In genomic region chr1:16986596-16987361, GRCh38 we compare ENCODE assay signal across 11 cellular contexts. TPM values are rescaled to one million over a fixed set of nuclear protein-coding genes. Genes with fewer than 3 reads are reported as not detected.
DNase-seq lines count a peak whose midpoint lies in the region; ATAC-seq, FAIRE-seq and TF ChIP-seq lines count a peak whose summit lies in the region.
"Had no signal": no experiment of that assay in that cellular context is flagged by ENCODE, and none has a peak within 500 bp of the region (broad histone marks: within the 10 kb centered on the region; RNA-seq: fewer than 3 reads in every experiment).

No MANE protein-coding gene starts in this region.

- no peak for TF ChIP-seq EP300 in sigmoid colon (IDR thresholded peaks at IDR 0.05)

- no peak for FAIRE-seq in urothelium cell line (lab: Jason Lieb, UNC)

- no peaks in the 10 kb centered on the region for H3K9me3 ChIP-seq in left ventricle myocardium inferior (replicated peaks)
- no peaks in the 10 kb centered on the region for H3K9me3 ChIP-seq in heart right ventricle
- H3K9me3 ChIP-seq in sigmoid colon = no peaks in the 10 kb centered on the region
- H3K9me3 ChIP-seq in aorta (ENCODE audit: control insufficient read depth, low read length) = no peaks in the 10 kb centered on the region
- H3K9me3 ChIP-seq: BLaER1 had no signal

- peaks cover 4% of the 10 kb centered on the region for H3K27me3 ChIP-seq in left ventricle myocardium inferior (ENCODE audit: low read depth)
- peaks cover 0 to 3% (median 0%) of the 10 kb centered on the region in 7 donors for H3K27me3 ChIP-seq in heart right ventricle
- no peaks in the 10 kb centered on the region for H3K27me3 ChIP-seq in sigmoid colon
- H3K27me3 ChIP-seq in aorta (ENCODE audit: control insufficient read depth in 1 of 2, insufficient read depth in 2 of 2, low read length in 1 of 2) = no peaks in the 10 kb centered on the region

- H3K27ac ChIP-seq in left ventricle myocardium inferior (replicated peaks) (no peak overlapping the region), heart right ventricle (no peak overlapping the region), sigmoid colon (no peak overlapping the region), aorta (ENCODE audit: low read depth in 1 of 2, low read length in 2 of 2) (no peak overlapping the region)
- H3K27ac ChIP-seq: BLaER1, parathyroid adenoma had no signal

- 83 to 87% methylated on average over 37 to 38 of the region's 38 CpGs for WGBS in heart right ventricle, 2 donors
- WGBS in sigmoid colon, 2 donors = 90 to 91% methylated on average over 38 of the region's 38 CpGs
- 78 to 80% methylated on average over 36 to 38 of the region's 38 CpGs for WGBS in aorta, 2 donors

- DNase-seq in left ventricle myocardium inferior = no peak
- DNase-seq in heart right ventricle = no peak
- no peak for DNase-seq in foreskin fibroblast
- peak; percentile 37 for DNase-seq in urothelium cell line (ENCODE audit: low spot score)
- no peak for DNase-seq in sigmoid colon
- no peak for DNase-seq in aorta
- DNase-seq in effector CD4-positive, alpha-beta T cell = no peak
- DNase-seq: effector CD8-positive, alpha-beta T cell had no signal

- intact Hi-C loops in left ventricle myocardium inferior (cut with micrococcal nuclease) (no loop called here), heart right ventricle (cut with DNase I) (no loop called here), sigmoid colon (cut with DNase I) (no loop called here), aorta (cut with DNase I) (no loop called here)

- ATAC-seq in heart right ventricle = no peak
- ATAC-seq in SK-N-SH treated with all-trans-retinoic acid at 6 μM for 48 hours = peak; percentile 60
- ATAC-seq in aorta (ENCODE audit: low FRiP score) = no peak

- peak; percentile 23 for TF ChIP-seq CTCF in left ventricle myocardium inferior (IDR thresholded peaks at IDR 0.05; ENCODE audit: borderline replicate concordance)
- peak in 3 of 9 donors; percentile 12 to 22 (median 20) for TF ChIP-seq CTCF in heart right ventricle (IDR thresholded peaks at IDR 0.05)
- TF ChIP-seq CTCF in foreskin fibroblast (IDR thresholded peaks at IDR 0.05; ENCODE audit: low read depth, low read length) = peak; percentile 32
- no peak for TF ChIP-seq CTCF in sigmoid colon (IDR thresholded peaks at IDR 0.05)

- no peak for TF ChIP-seq POLR2A in sigmoid colon (IDR thresholded peaks at IDR 0.05)

- H3K4me3 ChIP-seq in left ventricle myocardium inferior (no peak overlapping the region), heart right ventricle (no peak overlapping the region), foreskin fibroblast (ENCODE audit: low read depth in 1 of 2, low read length in 2 of 2) (no peak overlapping the region), sigmoid colon (no peak overlapping the region), aorta (ENCODE audit: low read length in 2 of 2) (no peak overlapping the region)
- H3K4me3 ChIP-seq: BLaER1 had no signal

- H3K4me1 ChIP-seq in left ventricle myocardium inferior (no peaks in the 10 kb centered on the region), heart right ventricle (peaks cover 0 to 9% (median 0%) of the 10 kb centered on the region in 9 donors), sigmoid colon (peaks cover 0 to 10% (median 4%) of the 10 kb centered on the region in 4 donors), aorta (ENCODE audit: control insufficient read depth in 1 of 2, insufficient read depth in 2 of 2, low read length in 2 of 2) (no peaks in the 10 kb centered on the region)
- H3K4me1 ChIP-seq: parathyroid adenoma had no signal

- H3K36me3 ChIP-seq in left ventricle myocardium inferior (peaks cover 56% of the 10 kb centered on the region), heart right ventricle (peaks cover 0 to 64% (median 13%) of the 10 kb centered on the region in 9 donors), sigmoid colon (peaks cover 0 to 50% (median 19%) of the 10 kb centered on the region in 4 donors), aorta (ENCODE audit: control insufficient read depth in 1 of 2, insufficient read depth in 2 of 2, low read length in 1 of 2) (no peaks in the 10 kb centered on the region)

TF ChIP-seq in SK-N-SH treated with all-trans-retinoic acid at 6 μM for 48 hours, 23 proteins besides CTCF, POLR2A, EP300 and RAD21:
- TF ChIP-seq TCF4 (CRISPR knock-in tag; IDR thresholded peaks at IDR 0.05; ENCODE audit: borderline replicate concordance) (no peak), ARNTL (CRISPR knock-in tag; IDR thresholded peaks at IDR 0.05; ENCODE audit: borderline replicate concordance, low read depth) (no peak), TOX (CRISPR knock-in tag; IDR thresholded peaks at IDR 0.05; ENCODE audit: borderline replicate concordance) (no peak), RARB (CRISPR knock-in tag; IDR thresholded peaks at IDR 0.05) (no peak), POU6F1 (CRISPR knock-in tag; IDR thresholded peaks at IDR 0.05; ENCODE audit: borderline replicate concordance, low read depth) (no peak), GLIS3 (CRISPR knock-in tag; IDR thresholded peaks at IDR 0.05) (no peak), BACH2 (CRISPR knock-in tag; IDR thresholded peaks at IDR 0.05; ENCODE audit: borderline replicate concordance) (no peak), SNAI2 (CRISPR knock-in tag; IDR thresholded peaks at IDR 0.05) (no peak), OSR1 (CRISPR knock-in tag; IDR thresholded peaks at IDR 0.05) (no peak), ZNF565 (CRISPR knock-in tag; conservative IDR thresholded peaks at IDR 0.05; ENCODE audit: low read depth) (no peak), ESRRG (CRISPR knock-in tag; IDR thresholded peaks at IDR 0.05) (no peak), PPARA (CRISPR knock-in tag; IDR thresholded peaks at IDR 0.05; ENCODE audit: borderline replicate concordance) (no peak), ISL1 (CRISPR knock-in tag; IDR thresholded peaks at IDR 0.05) (no peak), ZC3H10 (CRISPR knock-in tag; IDR thresholded peaks at IDR 0.05) (no peak)
TF ChIP-seq in SK-N-SH treated with all-trans-retinoic acid at 6 μM for 48 hours: peak in this region for 0.

RNA-seq across cellular contexts. Expression of gene MFAP2, which starts 6.4 kb away (rescaled TPM):
- total RNA-seq in left ventricle myocardium inferior (3.0 TPM), heart right ventricle (1 to 10 TPM; 1.3 to 6.4 (median 2.4) TPM), sigmoid colon (10 to 100 TPM in 3 of 4 donors, 1 to 10 TPM in 1; 7.1 to 26.6 (median 14.1) TPM), aorta (10 to 100 TPM; 29.9 to 65.3 TPM)
- polyA plus RNA-seq in heart right ventricle (10 to 100 TPM in 1 of 2 donors, 1 to 10 TPM in 1; 4.5 to 10.5 TPM), sigmoid colon (1 to 10 TPM in 2 of 3 donors, not detected in 1; 3.6 to 7.4 TPM), aorta (10 to 100 TPM; 21.3 to 53.6 TPM)

RNA-seq across cellular contexts. Expression of gene ATP13A2, which starts 24.9 kb away (rescaled TPM):
- total RNA-seq in left ventricle myocardium inferior (11.2 TPM), heart right ventricle (10 to 100 TPM in 7 of 10 donors, 1 to 10 TPM in 3; 7.2 to 20.0 (median 10.6) TPM), sigmoid colon (10 to 100 TPM in 3 of 4 donors, 1 to 10 TPM in 1; 8.7 to 23.8 (median 15.7) TPM), aorta (10 to 100 TPM; 28.0 to 36.7 TPM)
- polyA plus RNA-seq in heart right ventricle (10 to 100 TPM; 10.9 to 18.2 TPM), sigmoid colon (10 to 100 TPM in 1 of 3 donors, 1 to 10 TPM in 2; 6.6 to 47.2 (median 8.1) TPM), aorta (10 to 100 TPM in 1 of 2 donors, 1 to 10 TPM in 1; 9.4 to 27.8 TPM)

Comparison
In these comparisons a context has a peak if more than half of its experiments do, and no peak if none do; other contexts are left out.
1. CTCF ChIP-seq: peak in left ventricle myocardium inferior (single experiment) and foreskin fibroblast (single experiment); none in sigmoid colon (0 of 4).